ENCODE assay signal across 1 cellular context in the genomic region with DNA sequence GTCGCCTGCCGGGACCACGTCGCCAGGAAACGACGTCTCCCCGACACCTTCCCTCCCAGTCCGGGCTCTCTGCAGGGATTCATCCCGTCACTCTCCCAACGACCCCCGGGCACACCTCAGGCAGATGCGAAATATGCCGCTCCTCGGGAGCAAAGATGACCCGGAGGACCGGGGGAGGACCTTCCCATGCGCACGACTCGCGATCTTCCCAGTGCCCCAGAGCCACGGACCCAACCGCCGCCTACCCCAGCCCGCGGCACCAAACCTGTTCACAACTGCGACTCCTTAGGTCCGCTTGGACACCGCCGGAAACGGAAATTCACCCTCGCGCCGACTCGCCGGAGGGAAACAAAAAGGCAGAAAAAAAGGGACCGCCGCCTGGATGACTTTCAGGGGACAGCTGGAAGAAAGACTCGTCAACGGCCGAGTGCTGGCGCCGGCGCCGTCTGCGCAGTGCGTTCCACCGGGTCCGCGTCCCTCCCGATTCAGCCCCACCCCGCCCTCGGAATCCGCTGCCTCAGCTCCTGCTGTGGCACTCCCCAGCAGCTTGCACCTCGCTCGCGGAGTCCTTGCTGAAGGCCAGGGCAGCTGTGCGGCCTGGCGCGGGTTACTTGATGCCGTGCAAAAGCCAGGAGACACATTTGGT.
TF ChIP-seq lines count a peak whose summit lies in the region.

No MANE protein-coding gene starts in this region.

TF ChIP-seq in HEK293, 187 proteins besides CTCF, POLR2A, EP300 and RAD21 (continued from another document and continues in another):
- TF ChIP-seq, protein P1, sequence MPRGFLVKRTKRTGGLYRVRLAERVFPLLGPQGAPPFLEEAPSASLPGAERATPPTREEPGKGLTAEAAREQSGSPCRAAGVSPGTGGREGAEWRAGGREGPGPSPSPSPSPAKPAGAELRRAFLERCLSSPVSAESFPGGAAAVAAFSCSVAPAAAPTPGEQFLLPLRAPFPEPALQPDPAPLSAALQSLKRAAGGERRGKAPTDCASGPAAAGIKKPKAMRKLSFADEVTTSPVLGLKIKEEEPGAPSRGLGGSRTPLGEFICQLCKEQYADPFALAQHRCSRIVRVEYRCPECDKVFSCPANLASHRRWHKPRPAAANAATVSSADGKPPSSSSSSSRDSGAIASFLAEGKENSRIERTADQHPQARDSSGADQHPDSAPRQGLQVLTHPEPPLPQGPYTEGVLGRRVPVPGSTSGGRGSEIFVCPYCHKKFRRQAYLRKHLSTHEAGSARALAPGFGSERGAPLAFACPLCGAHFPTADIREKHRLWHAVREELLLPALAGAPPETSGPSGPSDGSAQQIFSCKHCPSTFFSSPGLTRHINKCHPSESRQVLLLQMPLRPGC (tag by site-specific recombination; IDR thresholded peaks at IDR 0.05) = peak; percentile 53; the same call in 1 of the 2 replicates
- TF ChIP-seq, protein P2, sequence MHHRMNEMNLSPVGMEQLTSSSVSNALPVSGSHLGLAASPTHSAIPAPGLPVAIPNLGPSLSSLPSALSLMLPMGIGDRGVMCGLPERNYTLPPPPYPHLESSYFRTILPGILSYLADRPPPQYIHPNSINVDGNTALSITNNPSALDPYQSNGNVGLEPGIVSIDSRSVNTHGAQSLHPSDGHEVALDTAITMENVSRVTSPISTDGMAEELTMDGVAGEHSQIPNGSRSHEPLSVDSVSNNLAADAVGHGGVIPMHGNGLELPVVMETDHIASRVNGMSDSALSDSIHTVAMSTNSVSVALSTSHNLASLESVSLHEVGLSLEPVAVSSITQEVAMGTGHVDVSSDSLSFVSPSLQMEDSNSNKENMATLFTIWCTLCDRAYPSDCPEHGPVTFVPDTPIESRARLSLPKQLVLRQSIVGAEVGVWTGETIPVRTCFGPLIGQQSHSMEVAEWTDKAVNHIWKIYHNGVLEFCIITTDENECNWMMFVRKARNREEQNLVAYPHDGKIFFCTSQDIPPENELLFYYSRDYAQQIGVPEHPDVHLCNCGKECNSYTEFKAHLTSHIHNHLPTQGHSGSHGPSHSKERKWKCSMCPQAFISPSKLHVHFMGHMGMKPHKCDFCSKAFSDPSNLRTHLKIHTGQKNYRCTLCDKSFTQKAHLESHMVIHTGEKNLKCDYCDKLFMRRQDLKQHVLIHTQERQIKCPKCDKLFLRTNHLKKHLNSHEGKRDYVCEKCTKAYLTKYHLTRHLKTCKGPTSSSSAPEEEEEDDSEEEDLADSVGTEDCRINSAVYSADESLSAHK (tag by site-specific recombination; IDR thresholded peaks at IDR 0.05) = peak; percentile 35; the same call in 1 of the 2 replicates
- TF ChIP-seq HOXC10 (CRISPR knock-in tag; IDR thresholded peaks at IDR 0.05) = 0 out of 2 replicates have a peak, but pooled peaks have one; percentile 49
- peak; percentile 10; the same call in 1 of the 2 replicates for TF ChIP-seq ZNF654 (tag by site-specific recombination; IDR thresholded peaks at IDR 0.05; ENCODE audit: low read depth)
- TF ChIP-seq, protein P3, sequence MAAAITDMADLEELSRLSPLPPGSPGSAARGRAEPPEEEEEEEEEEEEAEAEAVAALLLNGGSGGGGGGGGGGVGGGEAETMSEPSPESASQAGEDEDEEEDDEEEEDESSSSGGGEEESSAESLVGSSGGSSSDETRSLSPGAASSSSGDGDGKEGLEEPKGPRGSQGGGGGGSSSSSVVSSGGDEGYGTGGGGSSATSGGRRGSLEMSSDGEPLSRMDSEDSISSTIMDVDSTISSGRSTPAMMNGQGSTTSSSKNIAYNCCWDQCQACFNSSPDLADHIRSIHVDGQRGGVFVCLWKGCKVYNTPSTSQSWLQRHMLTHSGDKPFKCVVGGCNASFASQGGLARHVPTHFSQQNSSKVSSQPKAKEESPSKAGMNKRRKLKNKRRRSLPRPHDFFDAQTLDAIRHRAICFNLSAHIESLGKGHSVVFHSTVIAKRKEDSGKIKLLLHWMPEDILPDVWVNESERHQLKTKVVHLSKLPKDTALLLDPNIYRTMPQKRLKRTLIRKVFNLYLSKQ (tag by site-specific recombination; IDR thresholded peaks at IDR 0.05; ENCODE audit: borderline replicate concordance) = 0 out of 2 replicates have a peak, but pooled peaks have one; percentile 54
- peak; percentile 89 for TF ChIP-seq KLF16 (tag by site-specific recombination; IDR thresholded peaks at IDR 0.05)
- TF ChIP-seq SP3 (tag by site-specific recombination; IDR thresholded peaks at IDR 0.05) = peak; percentile 48
- peak; percentile 76 for TF ChIP-seq GLIS2 (tag by site-specific recombination; IDR thresholded peaks at IDR 0.05)
- TF ChIP-seq, protein P4, sequence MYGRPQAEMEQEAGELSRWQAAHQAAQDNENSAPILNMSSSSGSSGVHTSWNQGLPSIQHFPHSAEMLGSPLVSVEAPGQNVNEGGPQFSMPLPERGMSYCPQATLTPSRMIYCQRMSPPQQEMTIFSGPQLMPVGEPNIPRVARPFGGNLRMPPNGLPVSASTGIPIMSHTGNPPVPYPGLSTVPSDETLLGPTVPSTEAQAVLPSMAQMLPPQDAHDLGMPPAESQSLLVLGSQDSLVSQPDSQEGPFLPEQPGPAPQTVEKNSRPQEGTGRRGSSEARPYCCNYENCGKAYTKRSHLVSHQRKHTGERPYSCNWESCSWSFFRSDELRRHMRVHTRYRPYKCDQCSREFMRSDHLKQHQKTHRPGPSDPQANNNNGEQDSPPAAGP (tag by site-specific recombination; IDR thresholded peaks at IDR 0.05) = peak; percentile 90
- peak; percentile 73 for TF ChIP-seq ZNF610 (tag by site-specific recombination; IDR thresholded peaks at IDR 0.05; ENCODE audit: borderline replicate concordance)
- TF ChIP-seq SCRT1 (tag by site-specific recombination; IDR thresholded peaks at IDR 0.05; ENCODE audit: borderline replicate concordance) = peak; percentile 89
- TF ChIP-seq ZFP37 (tag by site-specific recombination; IDR thresholded peaks at IDR 0.05) = peak; percentile 99
- peak; percentile 80 for TF ChIP-seq YY1 (tag by site-specific recombination; IDR thresholded peaks at IDR 0.05)
- TF ChIP-seq PRDM1 (tag by site-specific recombination; IDR thresholded peaks at IDR 0.05) = 0 out of 2 replicates have a peak, but pooled peaks have one; percentile 15
- peak; percentile 22; the same call in 1 of the 2 replicates for TF ChIP-seq OSR2 (tag by site-specific recombination; IDR thresholded peaks at IDR 0.05)
- peak; percentile 54; the same call in 1 of the 2 replicates for TF ChIP-seq ZNF768 (tag by site-specific recombination; IDR thresholded peaks at IDR 0.05)
- TF ChIP-seq, protein P5, sequence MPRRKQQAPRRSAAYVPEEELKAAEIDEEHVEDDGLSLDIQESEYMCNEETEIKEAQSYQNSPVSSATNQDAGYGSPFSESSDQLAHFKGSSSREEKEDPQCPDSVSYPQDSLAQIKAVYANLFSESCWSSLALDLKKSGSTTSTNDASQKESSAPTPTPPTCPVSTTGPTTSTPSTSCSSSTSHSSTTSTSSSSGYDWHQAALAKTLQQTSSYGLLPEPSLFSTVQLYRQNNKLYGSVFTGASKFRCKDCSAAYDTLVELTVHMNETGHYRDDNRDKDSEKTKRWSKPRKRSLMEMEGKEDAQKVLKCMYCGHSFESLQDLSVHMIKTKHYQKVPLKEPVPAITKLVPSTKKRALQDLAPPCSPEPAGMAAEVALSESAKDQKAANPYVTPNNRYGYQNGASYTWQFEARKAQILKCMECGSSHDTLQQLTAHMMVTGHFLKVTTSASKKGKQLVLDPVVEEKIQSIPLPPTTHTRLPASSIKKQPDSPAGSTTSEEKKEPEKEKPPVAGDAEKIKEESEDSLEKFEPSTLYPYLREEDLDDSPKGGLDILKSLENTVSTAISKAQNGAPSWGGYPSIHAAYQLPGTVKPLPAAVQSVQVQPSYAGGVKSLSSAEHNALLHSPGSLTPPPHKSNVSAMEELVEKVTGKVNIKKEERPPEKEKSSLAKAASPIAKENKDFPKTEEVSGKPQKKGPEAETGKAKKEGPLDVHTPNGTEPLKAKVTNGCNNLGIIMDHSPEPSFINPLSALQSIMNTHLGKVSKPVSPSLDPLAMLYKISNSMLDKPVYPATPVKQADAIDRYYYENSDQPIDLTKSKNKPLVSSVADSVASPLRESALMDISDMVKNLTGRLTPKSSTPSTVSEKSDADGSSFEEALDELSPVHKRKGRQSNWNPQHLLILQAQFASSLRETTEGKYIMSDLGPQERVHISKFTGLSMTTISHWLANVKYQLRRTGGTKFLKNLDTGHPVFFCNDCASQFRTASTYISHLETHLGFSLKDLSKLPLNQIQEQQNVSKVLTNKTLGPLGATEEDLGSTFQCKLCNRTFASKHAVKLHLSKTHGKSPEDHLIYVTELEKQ (tag by site-specific recombination; IDR thresholded peaks at IDR 0.05; ENCODE audit: borderline replicate concordance) = peak; percentile 82; the same call in 1 of the 2 replicates
- peak; percentile 90 for TF ChIP-seq ZNF391 (tag by site-specific recombination; IDR thresholded peaks at IDR 0.05; ENCODE audit: borderline replicate concordance, low read depth)
- peak; percentile 72 for TF ChIP-seq ZNF843 (tag by site-specific recombination; IDR thresholded peaks at IDR 0.05)
- TF ChIP-seq, protein P6, sequence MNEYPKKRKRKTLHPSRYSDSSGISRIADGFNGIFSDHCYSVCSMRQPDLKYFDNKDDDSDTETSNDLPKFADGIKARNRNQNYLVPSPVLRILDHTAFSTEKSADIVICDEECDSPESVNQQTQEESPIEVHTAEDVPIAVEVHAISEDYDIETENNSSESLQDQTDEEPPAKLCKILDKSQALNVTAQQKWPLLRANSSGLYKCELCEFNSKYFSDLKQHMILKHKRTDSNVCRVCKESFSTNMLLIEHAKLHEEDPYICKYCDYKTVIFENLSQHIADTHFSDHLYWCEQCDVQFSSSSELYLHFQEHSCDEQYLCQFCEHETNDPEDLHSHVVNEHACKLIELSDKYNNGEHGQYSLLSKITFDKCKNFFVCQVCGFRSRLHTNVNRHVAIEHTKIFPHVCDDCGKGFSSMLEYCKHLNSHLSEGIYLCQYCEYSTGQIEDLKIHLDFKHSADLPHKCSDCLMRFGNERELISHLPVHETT (tag by site-specific recombination; IDR thresholded peaks at IDR 0.05) = peak; percentile 95
- peak; percentile 83 for TF ChIP-seq ZFP69B (tag by site-specific recombination; IDR thresholded peaks at IDR 0.05)
- TF ChIP-seq, protein P7, sequence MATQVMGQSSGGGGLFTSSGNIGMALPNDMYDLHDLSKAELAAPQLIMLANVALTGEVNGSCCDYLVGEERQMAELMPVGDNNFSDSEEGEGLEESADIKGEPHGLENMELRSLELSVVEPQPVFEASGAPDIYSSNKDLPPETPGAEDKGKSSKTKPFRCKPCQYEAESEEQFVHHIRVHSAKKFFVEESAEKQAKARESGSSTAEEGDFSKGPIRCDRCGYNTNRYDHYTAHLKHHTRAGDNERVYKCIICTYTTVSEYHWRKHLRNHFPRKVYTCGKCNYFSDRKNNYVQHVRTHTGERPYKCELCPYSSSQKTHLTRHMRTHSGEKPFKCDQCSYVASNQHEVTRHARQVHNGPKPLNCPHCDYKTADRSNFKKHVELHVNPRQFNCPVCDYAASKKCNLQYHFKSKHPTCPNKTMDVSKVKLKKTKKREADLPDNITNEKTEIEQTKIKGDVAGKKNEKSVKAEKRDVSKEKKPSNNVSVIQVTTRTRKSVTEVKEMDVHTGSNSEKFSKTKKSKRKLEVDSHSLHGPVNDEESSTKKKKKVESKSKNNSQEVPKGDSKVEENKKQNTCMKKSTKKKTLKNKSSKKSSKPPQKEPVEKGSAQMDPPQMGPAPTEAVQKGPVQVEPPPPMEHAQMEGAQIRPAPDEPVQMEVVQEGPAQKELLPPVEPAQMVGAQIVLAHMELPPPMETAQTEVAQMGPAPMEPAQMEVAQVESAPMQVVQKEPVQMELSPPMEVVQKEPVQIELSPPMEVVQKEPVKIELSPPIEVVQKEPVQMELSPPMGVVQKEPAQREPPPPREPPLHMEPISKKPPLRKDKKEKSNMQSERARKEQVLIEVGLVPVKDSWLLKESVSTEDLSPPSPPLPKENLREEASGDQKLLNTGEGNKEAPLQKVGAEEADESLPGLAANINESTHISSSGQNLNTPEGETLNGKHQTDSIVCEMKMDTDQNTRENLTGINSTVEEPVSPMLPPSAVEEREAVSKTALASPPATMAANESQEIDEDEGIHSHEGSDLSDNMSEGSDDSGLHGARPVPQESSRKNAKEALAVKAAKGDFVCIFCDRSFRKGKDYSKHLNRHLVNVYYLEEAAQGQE (tag by site-specific recombination; IDR thresholded peaks at IDR 0.05) = peak; percentile 79
- peak; percentile 40; the same call in 1 of the 2 replicates for TF ChIP-seq WT1 (tag by site-specific recombination; IDR thresholded peaks at IDR 0.05)
- peak; percentile 52 for TF ChIP-seq ZBTB8A (tag by site-specific recombination; IDR thresholded peaks at IDR 0.05)
- 0 out of 2 replicates have a peak, but pooled peaks have one; percentile 40 for TF ChIP-seq ZBTB1 (tag by site-specific recombination; IDR thresholded peaks at IDR 0.05)
- TF ChIP-seq ZNF146 (tag by site-specific recombination; IDR thresholded peaks at IDR 0.05) = peak; percentile 58; the same call in 1 of the 2 replicates
- peak; percentile 69; the same call in 1 of the 2 replicates for TF ChIP-seq MZF1 (tag by site-specific recombination; IDR thresholded peaks at IDR 0.05; ENCODE audit: borderline replicate concordance)
- TF ChIP-seq, protein P8, sequence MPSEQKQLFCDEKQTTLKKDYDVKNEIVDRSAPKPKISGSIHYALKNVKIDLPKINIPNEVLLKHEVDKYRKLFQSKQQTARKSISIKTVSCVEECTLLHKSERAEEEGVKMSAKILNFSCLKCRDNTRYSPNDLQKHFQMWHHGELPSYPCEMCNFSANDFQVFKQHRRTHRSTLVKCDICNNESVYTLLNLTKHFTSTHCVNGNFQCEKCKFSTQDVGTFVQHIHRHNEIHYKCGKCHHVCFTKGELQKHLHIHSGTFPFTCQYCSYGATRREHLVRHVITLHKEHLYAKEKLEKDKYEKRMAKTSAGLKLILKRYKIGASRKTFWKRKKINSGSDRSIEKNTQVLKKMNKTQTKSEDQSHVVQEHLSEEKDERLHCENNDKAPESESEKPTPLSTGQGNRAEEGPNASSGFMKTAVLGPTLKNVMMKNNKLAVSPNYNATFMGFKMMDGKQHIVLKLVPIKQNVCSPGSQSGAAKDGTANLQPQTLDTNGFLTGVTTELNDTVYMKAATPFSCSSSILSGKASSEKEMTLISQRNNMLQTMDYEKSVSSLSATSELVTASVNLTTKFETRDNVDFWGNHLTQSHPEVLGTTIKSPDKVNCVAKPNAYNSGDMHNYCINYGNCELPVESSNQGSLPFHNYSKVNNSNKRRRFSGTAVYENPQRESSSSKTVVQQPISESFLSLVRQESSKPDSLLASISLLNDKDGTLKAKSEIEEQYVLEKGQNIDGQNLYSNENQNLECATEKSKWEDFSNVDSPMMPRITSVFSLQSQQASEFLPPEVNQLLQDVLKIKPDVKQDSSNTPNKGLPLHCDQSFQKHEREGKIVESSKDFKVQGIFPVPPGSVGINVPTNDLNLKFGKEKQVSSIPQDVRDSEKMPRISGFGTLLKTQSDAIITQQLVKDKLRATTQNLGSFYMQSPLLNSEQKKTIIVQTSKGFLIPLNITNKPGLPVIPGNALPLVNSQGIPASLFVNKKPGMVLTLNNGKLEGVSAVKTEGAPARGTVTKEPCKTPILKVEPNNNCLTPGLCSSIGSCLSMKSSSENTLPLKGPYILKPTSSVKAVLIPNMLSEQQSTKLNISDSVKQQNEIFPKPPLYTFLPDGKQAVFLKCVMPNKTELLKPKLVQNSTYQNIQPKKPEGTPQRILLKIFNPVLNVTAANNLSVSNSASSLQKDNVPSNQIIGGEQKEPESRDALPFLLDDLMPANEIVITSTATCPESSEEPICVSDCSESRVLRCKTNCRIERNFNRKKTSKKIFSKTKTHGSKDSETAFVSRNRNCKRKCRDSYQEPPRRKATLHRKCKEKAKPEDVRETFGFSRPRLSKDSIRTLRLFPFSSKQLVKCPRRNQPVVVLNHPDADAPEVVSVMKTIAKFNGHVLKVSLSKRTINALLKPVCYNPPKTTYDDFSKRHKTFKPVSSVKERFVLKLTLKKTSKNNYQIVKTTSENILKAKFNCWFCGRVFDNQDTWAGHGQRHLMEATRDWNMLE (tag by site-specific recombination; conservative IDR thresholded peaks at IDR 0.05; ENCODE audit: low read depth) = peak; percentile 78
- 0 out of 2 replicates have a peak, but pooled peaks have one; percentile 18 for TF ChIP-seq ZFP3 (tag by site-specific recombination; IDR thresholded peaks at IDR 0.05; ENCODE audit: low read depth)
